8 cellular contexts compared by ENCODE assay signal in genomic region chr1:161305872-161306519, GRCh38. TPM values are rescaled to one million over a fixed set of nuclear protein-coding genes. Genes with fewer than 3 reads are reported as not detected.
DNase-seq lines count a peak whose midpoint lies in the region; ATAC-seq, FAIRE-seq and TF ChIP-seq lines count a peak whose summit lies in the region.

No MANE protein-coding gene starts in this region.

- H3K4me1 Mint-ChIP-seq in activated T-helper 1 cell treated with anti-CD3 and anti-CD28 coated beads, Interleukin-12 subunit alpha, Interleukin-12 subunit beta, Interleukin-2, Interleukin-4 antibody, amounts not matched to agents 30 ng/mL and 10 ng/mL and 1 ng/mL, durations not matched to agents 14 hours and 24 hours and 36 hours (ENCODE audit: low read depth), result peaks cover 52% of the 10 kb centered on the region
- peaks cover 22% of the 10 kb centered on the region for H3K4me1 Mint-ChIP-seq in nephron

- no peaks in the 10 kb centered on the region for H3K9me3 Mint-ChIP-seq in activated T-helper 1 cell treated with anti-CD3 and anti-CD28 coated beads, Interleukin-12 subunit alpha, Interleukin-12 subunit beta, Interleukin-2, Interleukin-4 antibody, amounts not matched to agents 30 ng/mL and 10 ng/mL and 1 ng/mL, durations not matched to agents 14 hours and 24 hours and 36 hours
- no peaks in the 10 kb centered on the region for H3K9me3 Mint-ChIP-seq in nephron

- ATAC-seq in GM18517 (IDR thresholded peaks at IDR 0.05; ENCODE audit: unreplicated experiment), result peak; percentile 63
- peak; percentile 75 for ATAC-seq in HG03175 (IDR thresholded peaks at IDR 0.05; ENCODE audit: unreplicated experiment)

- peak; percentile 89 for DNase-seq in NOMO-1 treated with dmso at 0.1 percent for 144 hours (lab: John Stamatoyannopoulos, UW; ENCODE audit: unreplicated experiment)
- DNase-seq in activated T-helper 1 cell treated with anti-CD3 and anti-CD28 coated beads, Interleukin-12 subunit alpha, Interleukin-12 subunit beta, Interleukin-2, Interleukin-4 antibody, amounts not matched to agents 30 ng/mL and 10 ng/mL and 1 ng/mL, durations not matched to agents 14 hours and 24 hours and 36 hours (ENCODE audit: low spot score), result peak; percentile 82
- DNase-seq in fibroblast of villous mesenchyme (ENCODE audit: low read depth), result peak; percentile 54
- DNase-seq in stimulated activated naive CD4-positive, alpha-beta T cell treated with Interleukin-2 at 50 U/mL for 16 hours (lab: John Stamatoyannopoulos, UW), result peak; percentile 73
- DNase-seq in H54 (ENCODE audit: insufficient read length, low spot score), result no peak

- no peak for FAIRE-seq in H54 (lab: Jason Lieb, UNC)

- peak overlapping the region; percentile 99 for H3K4me3 Mint-ChIP-seq in activated T-helper 1 cell treated with anti-CD3 and anti-CD28 coated beads, Interleukin-12 subunit alpha, Interleukin-12 subunit beta, Interleukin-2, Interleukin-4 antibody, amounts not matched to agents 30 ng/mL and 10 ng/mL and 1 ng/mL, durations not matched to agents 14 hours and 24 hours and 36 hours
- peak overlapping the region; percentile 93 to 96 (median 95) for H3K4me3 Mint-ChIP-seq in nephron

- H3K27me3 Mint-ChIP-seq in activated T-helper 1 cell treated with anti-CD3 and anti-CD28 coated beads, Interleukin-12 subunit alpha, Interleukin-12 subunit beta, Interleukin-2, Interleukin-4 antibody, amounts not matched to agents 30 ng/mL and 10 ng/mL and 1 ng/mL, durations not matched to agents 14 hours and 24 hours and 36 hours (ENCODE audit: insufficient read depth), result no peaks in the 10 kb centered on the region
- peaks cover 13% of the 10 kb centered on the region for H3K27me3 Mint-ChIP-seq in nephron (ENCODE audit: low read depth)

- intact Hi-C loops in activated T-helper 1 cell treated with anti-CD3 and anti-CD28 coated beads, Interleukin-12 subunit alpha, Interleukin-12 subunit beta, Interleukin-2, Interleukin-4 antibody, amounts not matched to agents 30 ng/mL and 10 ng/mL and 1 ng/mL, durations not matched to agents 14 hours and 24 hours and 36 hours (cut with micrococcal nuclease), result loop anchor here (1.0 to 2.0 kb wide), 4 partner anchors 8 to 123 kb away; partner anchors contain the start of gene SDHC

- H3K27ac Mint-ChIP-seq in activated T-helper 1 cell treated with anti-CD3 and anti-CD28 coated beads, Interleukin-12 subunit alpha, Interleukin-12 subunit beta, Interleukin-2, Interleukin-4 antibody, amounts not matched to agents 30 ng/mL and 10 ng/mL and 1 ng/mL, durations not matched to agents 14 hours and 24 hours and 36 hours, result peak overlapping the region; percentile 94
- peak overlapping the region; percentile 71 to 88 (median 87) for H3K27ac Mint-ChIP-seq in nephron

- peak overlapping the region; percentile 63 for H3K4me3 ChIP-seq in fibroblast of villous mesenchyme (ENCODE audit: low read depth, low read length)

- H3K36me3 Mint-ChIP-seq in activated T-helper 1 cell treated with anti-CD3 and anti-CD28 coated beads, Interleukin-12 subunit alpha, Interleukin-12 subunit beta, Interleukin-2, Interleukin-4 antibody, amounts not matched to agents 30 ng/mL and 10 ng/mL and 1 ng/mL, durations not matched to agents 14 hours and 24 hours and 36 hours (ENCODE audit: low read depth), result peaks cover 3% of the 10 kb centered on the region
- H3K36me3 Mint-ChIP-seq in nephron (ENCODE audit: low read depth), result no peaks in the 10 kb centered on the region

- no peak for TF ChIP-seq POLR2A in H54 (IDR thresholded peaks at IDR 0.05; ENCODE audit: low read depth, low read length)

- peak; percentile 16 for TF ChIP-seq CTCF in fibroblast of villous mesenchyme (IDR thresholded peaks at IDR 0.05; ENCODE audit: insufficient read depth, low read depth, low read length)
- peak in 1 of 3 experiments; percentile 8 for TF ChIP-seq CTCF in nephron (IDR thresholded peaks at IDR 0.05; ENCODE audit: unreplicated experiment in 3 of 3)

RNA-seq across cellular contexts. Expression of gene MPZ, which starts 3.8 kb away (rescaled TPM):
- 3.0 and 4.0 TPM in 2 replicates for total RNA-seq in activated T-helper 1 cell treated with anti-CD3 and anti-CD28 coated beads, Interleukin-12 subunit alpha, Interleukin-12 subunit beta, Interleukin-2, Interleukin-4 antibody, amounts not matched to agents 30 ng/mL and 10 ng/mL and 1 ng/mL, durations not matched to agents 14 hours and 24 hours and 36 hours
- 2.6 and 2.9 TPM in 2 replicates for total RNA-seq in fibroblast of villous mesenchyme

RNA-seq across cellular contexts. Expression of gene SDHC, which starts 8.2 kb away (rescaled TPM):
- 157 and 162 TPM in 2 replicates for total RNA-seq in activated T-helper 1 cell treated with anti-CD3 and anti-CD28 coated beads, Interleukin-12 subunit alpha, Interleukin-12 subunit beta, Interleukin-2, Interleukin-4 antibody, amounts not matched to agents 30 ng/mL and 10 ng/mL and 1 ng/mL, durations not matched to agents 14 hours and 24 hours and 36 hours
- total RNA-seq in fibroblast of villous mesenchyme, result 20.3 and 25.8 TPM in 2 replicates

RNA-seq across cellular contexts. Expression of gene PCP4L1, which starts 47.5 kb away (rescaled TPM):
- total RNA-seq in activated T-helper 1 cell treated with anti-CD3 and anti-CD28 coated beads, Interleukin-12 subunit alpha, Interleukin-12 subunit beta, Interleukin-2, Interleukin-4 antibody, amounts not matched to agents 30 ng/mL and 10 ng/mL and 1 ng/mL, durations not matched to agents 14 hours and 24 hours and 36 hours, result 0.20 TPM in 1 of 2 replicates, not detected in the other
- total RNA-seq in fibroblast of villous mesenchyme, result under 0.01 TPM in 1 of 2 replicates, not detected in the other
